ENCODE assay signal across 20 cellular contexts in genomic region chr7:36203081-36203775, GRCh38. TPM values are rescaled to one million over a fixed set of nuclear protein-coding genes. Genes with fewer than 3 reads are reported as not detected.
DNase-seq lines count a peak whose midpoint lies in the region; TF ChIP-seq lines count a peak whose summit lies in the region.
"Had no signal": no experiment of that assay in that cellular context is flagged by ENCODE, and none has a peak within 500 bp of the region (broad histone marks: within the 10 kb centered on the region; RNA-seq: fewer than 3 reads in every experiment).

No MANE protein-coding gene starts in this region.

- peaks cover 41% of the 10 kb centered on the region for H3K4me1 Mint-ChIP-seq in activated CD4-positive, alpha-beta T cell treated with anti-CD3 and anti-CD28 coated beads, Interleukin-2, amount 10 ng/mL, durations not matched to agents 7 days and 5 days
- H3K4me1 Mint-ChIP-seq in endothelial cell (ENCODE audit: unreplicated experiment): peaks cover 54% of the 10 kb centered on the region

- H3K9me3 ChIP-seq in subcutaneous abdominal adipose tissue (ENCODE audit: control insufficient read depth in 5 of 5, low read length in 5 of 5): no peaks in the 10 kb centered on the region
- H3K9me3 ChIP-seq: adrenal gland had no signal

- no peak overlapping the region for H3K4me3 Mint-ChIP-seq in activated CD4-positive, alpha-beta T cell treated with anti-CD3 and anti-CD28 coated beads, Interleukin-2, amount 10 ng/mL, durations not matched to agents 7 days and 5 days
- H3K4me3 Mint-ChIP-seq in endothelial cell (ENCODE audit: unreplicated experiment): no peak overlapping the region
- H3K4me3 Mint-ChIP-seq: immature natural killer cell had no signal

- DNase-seq in activated CD4-positive, alpha-beta T cell treated with anti-CD3 and anti-CD28 coated beads, Interleukin-2, amount 10 ng/mL, durations not matched to agents 7 days and 5 days: no peak
- no peak for DNase-seq in activated CD4-positive, alpha-beta T cell treated with anti-CD3 and anti-CD28 coated beads for 1 hour
- DNase-seq in NCI-H69 (lab: John Stamatoyannopoulos, UW) (peak; percentile 68), endothelial cell (ENCODE audit: low spot score) (no peak), inferior parietal cortex (ENCODE audit: extremely low spot score) (no peak), globus pallidus (ENCODE audit: low spot score) (no peak)
- no peak for DNase-seq in activated effector memory CD4-positive, alpha-beta T cell treated with anti-CD3 and anti-CD28 coated beads, Interleukin-2, amount 50 U/mL, for 16 hours
- DNase-seq: caudate nucleus; DMS79 treated with DMSO at 0.1 percent for 48 hours; GM23248; immature natural killer cell; naive thymus-derived CD4-positive, alpha-beta T cell; NCI-H187 treated with DMSO at 0.1 percent for 48 hours; NCI-H524 treated with DMSO at 0.1 percent for 48 hours; Right ventricle myocardium superior had no signal

- no peaks in the 10 kb centered on the region for H3K27me3 ChIP-seq in subcutaneous abdominal adipose tissue (ENCODE audit: control insufficient read depth in 5 of 5, insufficient read depth in 4 of 5, low read length in 5 of 5)
- H3K27me3 ChIP-seq: adrenal gland had no signal

- H3K27ac ChIP-seq in subcutaneous abdominal adipose tissue (ENCODE audit: low read depth, low read length): peak overlapping the region; percentile 13
- H3K27ac ChIP-seq: adrenal gland, GM23248 had no signal

- H3K4me1 ChIP-seq in subcutaneous abdominal adipose tissue (ENCODE audit: control insufficient read depth in 5 of 5, insufficient read depth in 5 of 5, low read length in 5 of 5): peaks cover 13 to 66% (median 56%) of the 10 kb centered on the region in 5 donors

- POLR2A ChIA-PET in activated CD4-positive, alpha-beta T cell treated with anti-CD3 and anti-CD28 coated beads, Interleukin-2, amount 10 ng/mL, durations not matched to agents 7 days and 5 days (lab: Charles Lee): no interaction called here

- H3K36me3 ChIP-seq in subcutaneous abdominal adipose tissue (ENCODE audit: control insufficient read depth in 5 of 5, insufficient read depth in 5 of 5, low read length in 5 of 5): peaks cover 0 to 6% (median 0%) of the 10 kb centered on the region in 5 donors
- H3K36me3 ChIP-seq: adrenal gland had no signal

- no peaks in the 10 kb centered on the region for H3K36me3 Mint-ChIP-seq in activated CD4-positive, alpha-beta T cell treated with anti-CD3 and anti-CD28 coated beads, Interleukin-2, amount 10 ng/mL, durations not matched to agents 7 days and 5 days (ENCODE audit: low read depth)
- no peaks in the 10 kb centered on the region for H3K36me3 Mint-ChIP-seq in endothelial cell (ENCODE audit: low read depth, unreplicated experiment)
- H3K36me3 Mint-ChIP-seq: CD4-positive, CD25-positive, alpha-beta regulatory T cell; immature natural killer cell; naive thymus-derived CD4-positive, alpha-beta T cell had no signal

- no peaks in the 10 kb centered on the region for H3K27me3 Mint-ChIP-seq in activated CD4-positive, alpha-beta T cell treated with anti-CD3 and anti-CD28 coated beads, Interleukin-2, amount 10 ng/mL, durations not matched to agents 7 days and 5 days
- H3K27me3 Mint-ChIP-seq in endothelial cell (ENCODE audit: unreplicated experiment): no peaks in the 10 kb centered on the region
- H3K27me3 Mint-ChIP-seq: CD4-positive, CD25-positive, alpha-beta regulatory T cell; naive thymus-derived CD4-positive, alpha-beta T cell had no signal

- CTCF ChIA-PET in activated CD4-positive, alpha-beta T cell treated with anti-CD3 and anti-CD28 coated beads, Interleukin-2, amount 10 ng/mL, durations not matched to agents 7 days and 5 days (lab: Charles Lee): interaction anchor here (0.6 to 1.7 kb wide), 2 partner anchors 23 to 401 kb away, joined by 3 read pairs; no protein-coding TSS in a partner anchor

- peak overlapping the region; percentile 33 for H3K27ac Mint-ChIP-seq in activated CD4-positive, alpha-beta T cell treated with anti-CD3 and anti-CD28 coated beads, Interleukin-2, amount 10 ng/mL, durations not matched to agents 7 days and 5 days
- peak overlapping the region; percentile 81 for H3K27ac Mint-ChIP-seq in endothelial cell (ENCODE audit: unreplicated experiment)
- H3K27ac Mint-ChIP-seq: activated T-helper 2 cell treated with anti-CD3 and anti-CD28 coated beads, Interferon-gamma antibody, Interleukin-2, Interleukin-4, amounts not matched to agents 10 μg/mL and 5 μg/mL and 100 μg/mL, durations not matched to agents 14 hours and 24 hours and 36 hours; CD4-positive, CD25-positive, alpha-beta regulatory T cell; immature natural killer cell had no signal

- no peak overlapping the region for H3K9ac ChIP-seq in subcutaneous abdominal adipose tissue (ENCODE audit: low read length in 5 of 5)
- H3K9ac ChIP-seq: GM23248 had no signal

- TF ChIP-seq CTCF in endothelial cell (IDR thresholded peaks at IDR 0.05; ENCODE audit: unreplicated experiment): no peak

- H3K9me3 Mint-ChIP-seq in activated CD4-positive, alpha-beta T cell treated with anti-CD3 and anti-CD28 coated beads, Interleukin-2, amount 10 ng/mL, durations not matched to agents 7 days and 5 days: no peaks in the 10 kb centered on the region
- no peaks in the 10 kb centered on the region for H3K9me3 Mint-ChIP-seq in endothelial cell (ENCODE audit: unreplicated experiment)
- H3K9me3 Mint-ChIP-seq: activated T-helper 2 cell treated with anti-CD3 and anti-CD28 coated beads, Interferon-gamma antibody, Interleukin-2, Interleukin-4, amounts not matched to agents 10 μg/mL and 5 μg/mL and 100 μg/mL, durations not matched to agents 14 hours and 24 hours and 36 hours; CD4-positive, CD25-positive, alpha-beta regulatory T cell; immature natural killer cell had no signal

- no peak overlapping the region for H3K4me3 ChIP-seq in subcutaneous abdominal adipose tissue (ENCODE audit: low read depth in 1 of 5, low read length in 5 of 5)
- H3K4me3 ChIP-seq: adrenal gland, GM23248, lung had no signal

RNA-seq across cellular contexts. Expression of gene EEPD1, which starts 50.2 kb away (rescaled TPM):
- 10 to 100 TPM; 11.9 to 13.8 TPM for total RNA-seq in activated CD4-positive, alpha-beta T cell treated with anti-CD3 and anti-CD28 coated beads, Interleukin-2, amount 10 ng/mL, durations not matched to agents 7 days and 5 days
- total RNA-seq in endothelial cell (ENCODE audit: unreplicated experiment): 12.6 TPM
